Comparison of ENCODE assay signal across 11 cellular contexts in genomic region chr14:81178063-81178462, GRCh38. TPM values are rescaled to one million over a fixed set of nuclear protein-coding genes. Genes with fewer than 3 reads are reported as not detected.
DNase-seq lines count a peak whose midpoint lies in the region; ATAC-seq and TF ChIP-seq lines count a peak whose summit lies in the region.
"Had no signal": no experiment of that assay in that cellular context is flagged by ENCODE, and none has a peak within 500 bp of the region (broad histone marks: within the 10 kb centered on the region; RNA-seq: fewer than 3 reads in every experiment).

No MANE protein-coding gene starts in this region.

- peaks cover 31% of the 10 kb centered on the region for H3K4me1 ChIP-seq in body of pancreas
- H3K4me1 ChIP-seq in upper lobe of right lung = peaks cover 14% of the 10 kb centered on the region

- no peaks in the 10 kb centered on the region for H3K9me3 Mint-ChIP-seq in activated CD8-positive, alpha-beta memory T cell treated with anti-CD3 and anti-CD28 coated beads, Interleukin-2, amount 10 ng/mL, durations not matched to agents 7 days and 5 days (ENCODE audit: low read depth)
- H3K9me3 Mint-ChIP-seq: activated T-helper 2 cell treated with anti-CD3 and anti-CD28 coated beads, Interferon-gamma antibody, Interleukin-2, Interleukin-4, amounts not matched to agents 10 μg/mL and 5 μg/mL and 100 μg/mL, durations not matched to agents 14 hours and 24 hours and 36 hours had no signal

- H3K4me1 Mint-ChIP-seq in activated CD8-positive, alpha-beta memory T cell treated with anti-CD3 and anti-CD28 coated beads, Interleukin-2, amount 10 ng/mL, durations not matched to agents 7 days and 5 days = peaks cover 22% of the 10 kb centered on the region

- H3K36me3 ChIP-seq in body of pancreas (replicated peaks in 1 of 2; ENCODE audit: insufficient read depth in 1 of 2, low read depth in 2 of 2) = peaks cover 0 to 3% of the 10 kb centered on the region in 2 donors
- H3K36me3 ChIP-seq in upper lobe of right lung = peaks cover 19% of the 10 kb centered on the region
- peaks cover 3% of the 10 kb centered on the region for H3K36me3 ChIP-seq in brain microvascular endothelial cell (replicated peaks)

- intact Hi-C loops in body of pancreas (cut with DNase I) = no loop called here
- intact Hi-C loops in upper lobe of right lung (cut with DNase I) = no loop called here

- DNase-seq in activated CD8-positive, alpha-beta memory T cell treated with anti-CD3 and anti-CD28 coated beads, Interleukin-2, amount 10 ng/mL, durations not matched to agents 7 days and 5 days = no peak
- no peak for DNase-seq in activated CD8-positive, alpha-beta memory T cell treated with anti-CD3 and anti-CD28 coated beads, Interleukin-2, amount 50 U/mL, for 48 hours
- DNase-seq in body of pancreas = no peak
- DNase-seq in upper lobe of right lung = no peak
- DNase-seq in hippocampal formation (lab: John Stamatoyannopoulos, UW) = no peak
- no peak for DNase-seq in NCI-H1105 treated with DMSO at 0.1 percent for 48 hours (lab: John Stamatoyannopoulos, UW)
- no peak for DNase-seq in brain microvascular endothelial cell
- DNase-seq: 8988T, NCI-H2081 treated with DMSO at 0.1 percent for 48 hours had no signal

- no peak for TF ChIP-seq POLR2A in body of pancreas (IDR thresholded peaks at IDR 0.05)

- H3K27ac ChIP-seq in body of pancreas = peak overlapping the region in 1 of 4 donors; percentile 14
- peak overlapping the region; percentile 55 for H3K27ac ChIP-seq in upper lobe of right lung
- no peak overlapping the region for H3K27ac ChIP-seq in brain microvascular endothelial cell

- no peak overlapping the region for H3K4me3 ChIP-seq in body of pancreas
- H3K4me3 ChIP-seq in upper lobe of right lung = no peak overlapping the region
- no peak overlapping the region for H3K4me3 ChIP-seq in brain microvascular endothelial cell (ENCODE audit: low read depth, low read length)

- CTCF ChIA-PET in activated CD8-positive, alpha-beta memory T cell treated with anti-CD3 and anti-CD28 coated beads, Interleukin-2, amount 10 ng/mL, durations not matched to agents 7 days and 5 days (lab: Charles Lee) = interaction anchor here (2.7 kb wide), 1 partner anchor 8 kb away, joined by 15 read pairs; no protein-coding TSS in a partner anchor

- no peak overlapping the region for H3K27ac Mint-ChIP-seq in activated CD8-positive, alpha-beta memory T cell treated with anti-CD3 and anti-CD28 coated beads, Interleukin-2, amount 10 ng/mL, durations not matched to agents 7 days and 5 days
- H3K27ac Mint-ChIP-seq: activated T-helper 2 cell treated with anti-CD3 and anti-CD28 coated beads, Interferon-gamma antibody, Interleukin-2, Interleukin-4, amounts not matched to agents 10 μg/mL and 5 μg/mL and 100 μg/mL, durations not matched to agents 14 hours and 24 hours and 36 hours had no signal

- peak; percentile 61 for ATAC-seq in activated CD8-positive, alpha-beta memory T cell treated with anti-CD3 and anti-CD28 coated beads, Interleukin-2, amount 10 ng/mL, durations not matched to agents 7 days and 5 days
- ATAC-seq in HG03135 (IDR thresholded peaks at IDR 0.05; ENCODE audit: unreplicated experiment) (peak; percentile 62), body of pancreas (peak; percentile 27), upper lobe of right lung (peak; percentile 41)

- H3K36me3 Mint-ChIP-seq in activated CD8-positive, alpha-beta memory T cell treated with anti-CD3 and anti-CD28 coated beads, Interleukin-2, amount 10 ng/mL, durations not matched to agents 7 days and 5 days = peaks cover 29% of the 10 kb centered on the region

- in situ Hi-C loops in brain microvascular endothelial cell (cut with HindIII; ENCODE audit: low pct_ligation_motif_present, low sequenced_read_pairs) = no loop called here

- H3K9me3 ChIP-seq in body of pancreas = no peaks in the 10 kb centered on the region
- H3K9me3 ChIP-seq in upper lobe of right lung = no peaks in the 10 kb centered on the region

- no peaks in the 10 kb centered on the region for H3K27me3 Mint-ChIP-seq in activated CD8-positive, alpha-beta memory T cell treated with anti-CD3 and anti-CD28 coated beads, Interleukin-2, amount 10 ng/mL, durations not matched to agents 7 days and 5 days

- H3K27me3 ChIP-seq in body of pancreas = no peaks in the 10 kb centered on the region
- H3K27me3 ChIP-seq in upper lobe of right lung = no peaks in the 10 kb centered on the region
- H3K27me3 ChIP-seq in brain microvascular endothelial cell (replicated peaks) = no peaks in the 10 kb centered on the region

- no peak overlapping the region for H3K4me3 Mint-ChIP-seq in activated CD8-positive, alpha-beta memory T cell treated with anti-CD3 and anti-CD28 coated beads, Interleukin-2, amount 10 ng/mL, durations not matched to agents 7 days and 5 days

- no peak for TF ChIP-seq CTCF in body of pancreas (IDR thresholded peaks at IDR 0.05)
- TF ChIP-seq CTCF in upper lobe of right lung (IDR thresholded peaks at IDR 0.05) = no peak
- no peak for TF ChIP-seq CTCF in brain microvascular endothelial cell (IDR thresholded peaks at IDR 0.05; ENCODE audit: low read depth, low read length, missing control alignments)

RNA-seq across cellular contexts. Expression of gene GTF2A1, which starts 42.7 kb away (rescaled TPM):
- total RNA-seq in activated CD8-positive, alpha-beta memory T cell treated with anti-CD3 and anti-CD28 coated beads, Interleukin-2, amount 10 ng/mL, durations not matched to agents 7 days and 5 days = 10 to 100 TPM; 32.2 to 34.7 TPM
- 1 to 10 TPM; 4.0 to 9.3 TPM for total RNA-seq in body of pancreas
- 24.0 TPM for total RNA-seq in upper lobe of right lung
